1 cellular context compared by ENCODE assay signal in the genomic region with DNA sequence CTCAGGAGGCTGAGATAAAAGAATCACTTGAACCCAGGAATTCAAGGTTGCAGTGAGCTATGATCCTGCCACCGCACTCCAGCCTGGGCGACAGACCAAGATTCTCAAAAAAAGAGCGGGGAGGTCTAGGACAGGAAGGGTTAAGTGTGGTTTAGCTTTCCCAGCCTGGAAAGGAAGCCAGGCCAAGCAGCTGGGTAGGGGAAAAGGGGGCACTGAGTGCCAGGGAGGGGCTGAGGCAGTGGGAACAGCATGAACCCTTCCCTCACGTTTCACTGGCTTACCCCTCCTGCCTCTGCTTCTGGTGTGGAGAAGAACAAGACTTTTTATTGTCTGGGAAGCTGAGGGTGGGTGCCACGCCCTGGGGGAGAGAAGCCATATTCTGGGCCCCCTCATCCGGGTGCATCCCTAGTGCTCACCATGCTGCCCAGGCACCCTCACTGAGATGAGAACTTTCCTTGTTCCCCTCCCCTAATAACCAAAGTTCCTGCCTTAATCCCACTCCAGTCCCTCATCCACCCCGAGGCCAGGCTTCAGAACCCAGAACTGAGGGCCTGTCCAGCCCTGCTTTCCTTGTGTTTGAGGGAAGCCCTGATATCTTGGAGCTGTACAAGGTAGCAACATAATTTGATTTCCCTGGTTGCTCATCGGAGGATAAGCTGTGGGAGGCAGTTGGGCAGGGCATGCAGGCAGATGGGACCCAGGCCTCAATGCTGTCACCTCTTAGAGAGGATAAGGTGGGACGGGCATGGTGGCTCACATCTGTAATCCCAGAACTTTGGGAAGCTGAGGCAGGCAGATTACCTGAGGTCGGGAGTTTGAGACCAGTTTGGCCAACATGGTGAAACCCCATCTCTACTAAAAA.
TF ChIP-seq lines count a peak whose summit lies in the region.

No MANE protein-coding gene starts in this region.

TF ChIP-seq in A549, 52 proteins besides CTCF, POLR2A, EP300 and RAD21 (continued from another document):
- no peak for TF ChIP-seq ZNF302 (CRISPR knock-in tag; IDR thresholded peaks at IDR 0.05)
- no peak for TF ChIP-seq NFE2L2 (conservative IDR thresholded peaks at IDR 0.05; ENCODE audit: low read length)
- TF ChIP-seq, protein P1, sequence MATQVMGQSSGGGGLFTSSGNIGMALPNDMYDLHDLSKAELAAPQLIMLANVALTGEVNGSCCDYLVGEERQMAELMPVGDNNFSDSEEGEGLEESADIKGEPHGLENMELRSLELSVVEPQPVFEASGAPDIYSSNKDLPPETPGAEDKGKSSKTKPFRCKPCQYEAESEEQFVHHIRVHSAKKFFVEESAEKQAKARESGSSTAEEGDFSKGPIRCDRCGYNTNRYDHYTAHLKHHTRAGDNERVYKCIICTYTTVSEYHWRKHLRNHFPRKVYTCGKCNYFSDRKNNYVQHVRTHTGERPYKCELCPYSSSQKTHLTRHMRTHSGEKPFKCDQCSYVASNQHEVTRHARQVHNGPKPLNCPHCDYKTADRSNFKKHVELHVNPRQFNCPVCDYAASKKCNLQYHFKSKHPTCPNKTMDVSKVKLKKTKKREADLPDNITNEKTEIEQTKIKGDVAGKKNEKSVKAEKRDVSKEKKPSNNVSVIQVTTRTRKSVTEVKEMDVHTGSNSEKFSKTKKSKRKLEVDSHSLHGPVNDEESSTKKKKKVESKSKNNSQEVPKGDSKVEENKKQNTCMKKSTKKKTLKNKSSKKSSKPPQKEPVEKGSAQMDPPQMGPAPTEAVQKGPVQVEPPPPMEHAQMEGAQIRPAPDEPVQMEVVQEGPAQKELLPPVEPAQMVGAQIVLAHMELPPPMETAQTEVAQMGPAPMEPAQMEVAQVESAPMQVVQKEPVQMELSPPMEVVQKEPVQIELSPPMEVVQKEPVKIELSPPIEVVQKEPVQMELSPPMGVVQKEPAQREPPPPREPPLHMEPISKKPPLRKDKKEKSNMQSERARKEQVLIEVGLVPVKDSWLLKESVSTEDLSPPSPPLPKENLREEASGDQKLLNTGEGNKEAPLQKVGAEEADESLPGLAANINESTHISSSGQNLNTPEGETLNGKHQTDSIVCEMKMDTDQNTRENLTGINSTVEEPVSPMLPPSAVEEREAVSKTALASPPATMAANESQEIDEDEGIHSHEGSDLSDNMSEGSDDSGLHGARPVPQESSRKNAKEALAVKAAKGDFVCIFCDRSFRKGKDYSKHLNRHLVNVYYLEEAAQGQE (IDR thresholded peaks at IDR 0.05), result no peak
- TF ChIP-seq TFCP2L1 (CRISPR knock-in tag; IDR thresholded peaks at IDR 0.05), result no peak
- TF ChIP-seq JUN (IDR thresholded peaks at IDR 0.05), result no peak
- no peak for TF ChIP-seq FOSB (CRISPR knock-in tag; IDR thresholded peaks at IDR 0.05)
- no peak for TF ChIP-seq NPAS2 (CRISPR knock-in tag; IDR thresholded peaks at IDR 0.05; ENCODE audit: borderline replicate concordance)
- TF ChIP-seq, protein P2, sequence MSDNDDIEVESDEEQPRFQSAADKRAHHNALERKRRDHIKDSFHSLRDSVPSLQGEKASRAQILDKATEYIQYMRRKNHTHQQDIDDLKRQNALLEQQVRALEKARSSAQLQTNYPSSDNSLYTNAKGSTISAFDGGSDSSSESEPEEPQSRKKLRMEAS (IDR thresholded peaks at IDR 0.05), result no peak
- TF ChIP-seq CBX2 (IDR thresholded peaks at IDR 0.05; ENCODE audit: borderline replicate concordance, low read depth), result no peak
- no peak for TF ChIP-seq POLR2AphosphoS2 (conservative IDR thresholded peaks at IDR 0.05; ENCODE audit: low read length)
- no peak for TF ChIP-seq TP53 (CRISPR knock-in tag; IDR thresholded peaks at IDR 0.05)
- TF ChIP-seq, protein P3, sequence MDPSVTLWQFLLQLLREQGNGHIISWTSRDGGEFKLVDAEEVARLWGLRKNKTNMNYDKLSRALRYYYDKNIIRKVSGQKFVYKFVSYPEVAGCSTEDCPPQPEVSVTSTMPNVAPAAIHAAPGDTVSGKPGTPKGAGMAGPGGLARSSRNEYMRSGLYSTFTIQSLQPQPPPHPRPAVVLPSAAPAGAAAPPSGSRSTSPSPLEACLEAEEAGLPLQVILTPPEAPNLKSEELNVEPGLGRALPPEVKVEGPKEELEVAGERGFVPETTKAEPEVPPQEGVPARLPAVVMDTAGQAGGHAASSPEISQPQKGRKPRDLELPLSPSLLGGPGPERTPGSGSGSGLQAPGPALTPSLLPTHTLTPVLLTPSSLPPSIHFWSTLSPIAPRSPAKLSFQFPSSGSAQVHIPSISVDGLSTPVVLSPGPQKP (IDR thresholded peaks at IDR 0.05; ENCODE audit: low read depth, low read length), result no peak
- TF ChIP-seq CHD4 (IDR thresholded peaks at IDR 0.05; ENCODE audit: borderline replicate concordance), result no peak
- no peak for TF ChIP-seq ESRRA (IDR thresholded peaks at IDR 0.05; ENCODE audit: borderline replicate concordance, low read length)
TF ChIP-seq in A549: peak in this region for 0.
